8 cellular contexts compared by ENCODE assay signal in the genomic region with DNA sequence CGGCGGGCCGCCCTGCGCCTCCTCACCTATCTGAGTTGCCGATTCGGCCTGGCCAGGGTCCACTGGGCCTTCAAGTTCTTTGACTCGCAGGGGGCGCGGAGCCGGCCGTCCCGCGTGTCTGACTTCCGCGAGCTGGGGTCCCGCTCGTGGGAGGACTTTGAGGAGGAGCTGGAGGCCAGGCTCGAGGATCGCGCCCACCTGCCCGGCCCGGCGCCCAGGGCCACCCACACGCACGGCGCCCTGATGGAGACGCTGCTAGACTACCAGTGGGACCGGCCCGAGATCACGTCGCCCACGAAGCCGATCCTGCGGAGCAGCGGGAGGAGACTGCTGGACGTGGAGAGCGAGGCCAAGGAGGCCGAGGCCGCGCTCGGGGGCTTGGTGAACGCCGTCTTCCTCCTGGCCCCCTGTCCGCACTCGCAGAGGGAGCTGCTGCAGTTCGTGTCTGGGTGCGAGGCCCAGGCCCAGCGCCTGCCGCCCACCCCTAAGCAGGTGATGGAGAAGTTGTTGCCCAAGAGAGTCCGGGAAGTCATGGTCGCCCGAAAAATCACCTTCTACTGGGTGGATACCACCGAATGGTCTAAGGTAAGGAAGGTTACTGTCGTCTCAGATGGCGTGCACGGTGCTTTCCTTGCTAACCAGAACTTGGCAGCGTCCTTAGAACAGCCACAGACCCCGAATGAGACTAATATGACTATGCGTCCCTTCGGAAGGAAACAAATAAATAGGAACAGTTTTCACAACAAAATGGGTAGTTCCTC. TPM values are rescaled to one million over a fixed set of nuclear protein-coding genes. Genes with fewer than 3 reads are reported as not detected.
A peak's percentile ranks its signal among the peaks of the same experiment; 100 is the strongest.
DNase-seq lines count a peak whose midpoint lies in the region; ATAC-seq, FAIRE-seq and TF ChIP-seq lines count a peak whose summit lies in the region.

No MANE protein-coding gene starts in this region.

- H3K27ac Mint-ChIP-seq in activated naive CD4-positive, alpha-beta T cell treated with anti-CD3 and anti-CD28 coated beads, Interleukin-2, amount 50 U/mL, for 72 hours: peak overlapping the region; percentile 36 to 83

- DNase-seq in GM06990 (ENCODE audit: extremely low read depth, insufficient read length): no peak
- DNase-seq in activated naive CD4-positive, alpha-beta T cell treated with anti-CD3 and anti-CD28 coated beads, Interleukin-2, amount 50 U/mL, for 72 hours (ENCODE audit: low spot score in 2 of 2): peak in 1 of 2 donors; percentile 32
- peak; percentile 33 for DNase-seq in iPS-NIHi7 (ENCODE audit: extremely low spot score)
- DNase-seq in stimulated activated CD8-positive, alpha-beta memory T cell treated with anti-CD3 and anti-CD28 coated beads, Interleukin-15, amount 100 ng/mL, for 24 hours (ENCODE audit: low read depth): peak; percentile 8
- DNase-seq in RCC 7860 (ENCODE audit: low spot score): no peak

- no peaks in the 10 kb centered on the region for H3K27me3 ChIP-seq in GM06990 (replicated peaks; ENCODE audit: control insufficient read depth, insufficient read depth, low read length)

- no peak for FAIRE-seq in RCC 7860 (lab: Jason Lieb, UNC)

- TF ChIP-seq EP300 in Ishikawa (IDR thresholded peaks at IDR 0.05; ENCODE audit: borderline replicate concordance): no peak

- H3K4me3 ChIP-seq in GM06990 (replicated peaks; ENCODE audit: low read depth, low read length): peak overlapping the region; percentile 88

- H3K36me3 Mint-ChIP-seq in activated naive CD4-positive, alpha-beta T cell treated with anti-CD3 and anti-CD28 coated beads, Interleukin-2, amount 50 U/mL, for 72 hours: peaks cover 23 to 46% of the 10 kb centered on the region in 2 donors

- no peaks in the 10 kb centered on the region for H3K9me3 Mint-ChIP-seq in activated naive CD4-positive, alpha-beta T cell treated with anti-CD3 and anti-CD28 coated beads, Interleukin-2, amount 50 U/mL, for 72 hours

- ATAC-seq in GM21529 (IDR thresholded peaks at IDR 0.05; ENCODE audit: unreplicated experiment): peak; percentile 10
- peak; percentile 23 for ATAC-seq in activated naive CD4-positive, alpha-beta T cell treated with anti-CD3 and anti-CD28 coated beads, Interleukin-2, amount 50 U/mL, for 72 hours
- no peak for ATAC-seq in HG02970 (IDR thresholded peaks at IDR 0.05; ENCODE audit: low FRiP score, unreplicated experiment)

- no peak for TF ChIP-seq CTCF in GM06990 (IDR thresholded peaks at IDR 0.05; ENCODE audit: insufficient read depth, low read length, poor library complexity, severe bottlenecking)

- H3K36me3 ChIP-seq in GM06990 (ENCODE audit: control insufficient read depth, insufficient read depth, low read length): no peaks in the 10 kb centered on the region; the same call in 1 of the 2 replicates

- no peak for TF ChIP-seq RAD21 in Ishikawa (IDR thresholded peaks at IDR 0.05; ENCODE audit: low read depth)

TF ChIP-seq in Ishikawa, 13 proteins besides CTCF, POLR2A, EP300 and RAD21:
- TF ChIP-seq ZBTB7A (IDR thresholded peaks at IDR 0.05; ENCODE audit: low read depth) (0 out of 2 replicates have a peak, but pooled peaks have one; percentile 35), TAF1 (IDR thresholded peaks at IDR 0.05; ENCODE audit: low read depth) (peak; percentile 14; the same call in 1 of the 2 replicates), EGR1 (IDR thresholded peaks at IDR 0.05) (0 out of 2 replicates have a peak, but pooled peaks have one; percentile 38)
- TF ChIP-seq, protein P1, sequence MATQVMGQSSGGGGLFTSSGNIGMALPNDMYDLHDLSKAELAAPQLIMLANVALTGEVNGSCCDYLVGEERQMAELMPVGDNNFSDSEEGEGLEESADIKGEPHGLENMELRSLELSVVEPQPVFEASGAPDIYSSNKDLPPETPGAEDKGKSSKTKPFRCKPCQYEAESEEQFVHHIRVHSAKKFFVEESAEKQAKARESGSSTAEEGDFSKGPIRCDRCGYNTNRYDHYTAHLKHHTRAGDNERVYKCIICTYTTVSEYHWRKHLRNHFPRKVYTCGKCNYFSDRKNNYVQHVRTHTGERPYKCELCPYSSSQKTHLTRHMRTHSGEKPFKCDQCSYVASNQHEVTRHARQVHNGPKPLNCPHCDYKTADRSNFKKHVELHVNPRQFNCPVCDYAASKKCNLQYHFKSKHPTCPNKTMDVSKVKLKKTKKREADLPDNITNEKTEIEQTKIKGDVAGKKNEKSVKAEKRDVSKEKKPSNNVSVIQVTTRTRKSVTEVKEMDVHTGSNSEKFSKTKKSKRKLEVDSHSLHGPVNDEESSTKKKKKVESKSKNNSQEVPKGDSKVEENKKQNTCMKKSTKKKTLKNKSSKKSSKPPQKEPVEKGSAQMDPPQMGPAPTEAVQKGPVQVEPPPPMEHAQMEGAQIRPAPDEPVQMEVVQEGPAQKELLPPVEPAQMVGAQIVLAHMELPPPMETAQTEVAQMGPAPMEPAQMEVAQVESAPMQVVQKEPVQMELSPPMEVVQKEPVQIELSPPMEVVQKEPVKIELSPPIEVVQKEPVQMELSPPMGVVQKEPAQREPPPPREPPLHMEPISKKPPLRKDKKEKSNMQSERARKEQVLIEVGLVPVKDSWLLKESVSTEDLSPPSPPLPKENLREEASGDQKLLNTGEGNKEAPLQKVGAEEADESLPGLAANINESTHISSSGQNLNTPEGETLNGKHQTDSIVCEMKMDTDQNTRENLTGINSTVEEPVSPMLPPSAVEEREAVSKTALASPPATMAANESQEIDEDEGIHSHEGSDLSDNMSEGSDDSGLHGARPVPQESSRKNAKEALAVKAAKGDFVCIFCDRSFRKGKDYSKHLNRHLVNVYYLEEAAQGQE (IDR thresholded peaks at IDR 0.05; ENCODE audit: low read depth): no peak
- TF ChIP-seq, protein P2, sequence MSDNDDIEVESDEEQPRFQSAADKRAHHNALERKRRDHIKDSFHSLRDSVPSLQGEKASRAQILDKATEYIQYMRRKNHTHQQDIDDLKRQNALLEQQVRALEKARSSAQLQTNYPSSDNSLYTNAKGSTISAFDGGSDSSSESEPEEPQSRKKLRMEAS (IDR thresholded peaks at IDR 0.05): peak; percentile 37

RNA-seq across cellular contexts. Expression of a gene that starts 0.6 kb away (rescaled TPM):
- total RNA-seq in activated naive CD4-positive, alpha-beta T cell treated with anti-CD3 and anti-CD28 coated beads, Interleukin-2, amount 50 U/mL, for 72 hours: 10 to 100 TPM; 22.8 to 30.8 TPM

Comparison
In these comparisons a context has a peak if more than half of its experiments do, and no peak if none do; other contexts are left out.
1. DNase-seq: peak in iPS-NIHi7 (single experiment) and stimulated activated CD8-positive, alpha-beta memory T cell treated with anti-CD3 and anti-CD28 coated beads, Interleukin-15, amount 100 ng/mL, for 24 hours (single experiment); none in GM06990 (single experiment) and RCC 7860 (single experiment).